1 cellular context compared by ENCODE assay signal in the genomic region with DNA sequence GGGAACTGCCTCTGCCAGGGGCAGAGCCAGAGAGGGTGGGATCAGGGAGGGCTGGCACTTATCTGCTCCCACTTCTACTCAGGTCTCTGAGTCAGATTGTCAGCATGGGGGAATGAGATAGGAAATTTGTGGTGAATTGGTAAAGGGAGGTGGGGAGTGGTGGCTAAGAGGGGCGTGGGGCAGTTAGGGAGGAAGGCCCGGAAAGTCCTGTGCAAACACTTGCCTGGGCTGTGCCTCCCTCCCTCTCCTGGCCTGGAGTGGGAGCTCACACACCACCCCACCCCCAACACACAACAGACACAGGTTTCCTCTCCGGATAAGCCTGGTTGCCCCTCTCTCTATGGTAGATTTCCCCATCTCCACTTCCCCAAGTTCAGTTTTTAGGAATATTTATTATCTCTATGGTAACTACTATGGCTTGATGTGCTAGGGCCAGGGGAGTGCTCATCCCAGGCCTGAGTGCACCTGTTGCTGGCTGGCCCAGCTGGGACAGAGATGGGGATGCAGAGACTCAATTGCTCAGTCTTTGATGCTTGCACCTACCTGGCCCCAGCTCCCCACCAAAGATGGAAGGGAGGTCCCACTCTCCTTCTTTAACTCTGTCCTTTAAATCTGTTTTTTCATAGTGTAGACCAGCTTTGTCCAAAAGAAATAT.
TF ChIP-seq lines count a peak whose summit lies in the region.

No MANE protein-coding gene starts in this region.

TF ChIP-seq in K562, 482 proteins besides CTCF, POLR2A, EP300 and RAD21:
- TF ChIP-seq ZNF263 (CRISPR knock-in tag; IDR thresholded peaks at IDR 0.05; ENCODE audit: borderline replicate concordance) (0 out of 2 replicates have a peak, but pooled peaks have one; percentile 62), BRCA1 (IDR thresholded peaks at IDR 0.05) (no peak), BRCA1 (CRISPR knock-in tag; IDR thresholded peaks at IDR 0.05) (no peak)
- TF ChIP-seq, protein P1, sequence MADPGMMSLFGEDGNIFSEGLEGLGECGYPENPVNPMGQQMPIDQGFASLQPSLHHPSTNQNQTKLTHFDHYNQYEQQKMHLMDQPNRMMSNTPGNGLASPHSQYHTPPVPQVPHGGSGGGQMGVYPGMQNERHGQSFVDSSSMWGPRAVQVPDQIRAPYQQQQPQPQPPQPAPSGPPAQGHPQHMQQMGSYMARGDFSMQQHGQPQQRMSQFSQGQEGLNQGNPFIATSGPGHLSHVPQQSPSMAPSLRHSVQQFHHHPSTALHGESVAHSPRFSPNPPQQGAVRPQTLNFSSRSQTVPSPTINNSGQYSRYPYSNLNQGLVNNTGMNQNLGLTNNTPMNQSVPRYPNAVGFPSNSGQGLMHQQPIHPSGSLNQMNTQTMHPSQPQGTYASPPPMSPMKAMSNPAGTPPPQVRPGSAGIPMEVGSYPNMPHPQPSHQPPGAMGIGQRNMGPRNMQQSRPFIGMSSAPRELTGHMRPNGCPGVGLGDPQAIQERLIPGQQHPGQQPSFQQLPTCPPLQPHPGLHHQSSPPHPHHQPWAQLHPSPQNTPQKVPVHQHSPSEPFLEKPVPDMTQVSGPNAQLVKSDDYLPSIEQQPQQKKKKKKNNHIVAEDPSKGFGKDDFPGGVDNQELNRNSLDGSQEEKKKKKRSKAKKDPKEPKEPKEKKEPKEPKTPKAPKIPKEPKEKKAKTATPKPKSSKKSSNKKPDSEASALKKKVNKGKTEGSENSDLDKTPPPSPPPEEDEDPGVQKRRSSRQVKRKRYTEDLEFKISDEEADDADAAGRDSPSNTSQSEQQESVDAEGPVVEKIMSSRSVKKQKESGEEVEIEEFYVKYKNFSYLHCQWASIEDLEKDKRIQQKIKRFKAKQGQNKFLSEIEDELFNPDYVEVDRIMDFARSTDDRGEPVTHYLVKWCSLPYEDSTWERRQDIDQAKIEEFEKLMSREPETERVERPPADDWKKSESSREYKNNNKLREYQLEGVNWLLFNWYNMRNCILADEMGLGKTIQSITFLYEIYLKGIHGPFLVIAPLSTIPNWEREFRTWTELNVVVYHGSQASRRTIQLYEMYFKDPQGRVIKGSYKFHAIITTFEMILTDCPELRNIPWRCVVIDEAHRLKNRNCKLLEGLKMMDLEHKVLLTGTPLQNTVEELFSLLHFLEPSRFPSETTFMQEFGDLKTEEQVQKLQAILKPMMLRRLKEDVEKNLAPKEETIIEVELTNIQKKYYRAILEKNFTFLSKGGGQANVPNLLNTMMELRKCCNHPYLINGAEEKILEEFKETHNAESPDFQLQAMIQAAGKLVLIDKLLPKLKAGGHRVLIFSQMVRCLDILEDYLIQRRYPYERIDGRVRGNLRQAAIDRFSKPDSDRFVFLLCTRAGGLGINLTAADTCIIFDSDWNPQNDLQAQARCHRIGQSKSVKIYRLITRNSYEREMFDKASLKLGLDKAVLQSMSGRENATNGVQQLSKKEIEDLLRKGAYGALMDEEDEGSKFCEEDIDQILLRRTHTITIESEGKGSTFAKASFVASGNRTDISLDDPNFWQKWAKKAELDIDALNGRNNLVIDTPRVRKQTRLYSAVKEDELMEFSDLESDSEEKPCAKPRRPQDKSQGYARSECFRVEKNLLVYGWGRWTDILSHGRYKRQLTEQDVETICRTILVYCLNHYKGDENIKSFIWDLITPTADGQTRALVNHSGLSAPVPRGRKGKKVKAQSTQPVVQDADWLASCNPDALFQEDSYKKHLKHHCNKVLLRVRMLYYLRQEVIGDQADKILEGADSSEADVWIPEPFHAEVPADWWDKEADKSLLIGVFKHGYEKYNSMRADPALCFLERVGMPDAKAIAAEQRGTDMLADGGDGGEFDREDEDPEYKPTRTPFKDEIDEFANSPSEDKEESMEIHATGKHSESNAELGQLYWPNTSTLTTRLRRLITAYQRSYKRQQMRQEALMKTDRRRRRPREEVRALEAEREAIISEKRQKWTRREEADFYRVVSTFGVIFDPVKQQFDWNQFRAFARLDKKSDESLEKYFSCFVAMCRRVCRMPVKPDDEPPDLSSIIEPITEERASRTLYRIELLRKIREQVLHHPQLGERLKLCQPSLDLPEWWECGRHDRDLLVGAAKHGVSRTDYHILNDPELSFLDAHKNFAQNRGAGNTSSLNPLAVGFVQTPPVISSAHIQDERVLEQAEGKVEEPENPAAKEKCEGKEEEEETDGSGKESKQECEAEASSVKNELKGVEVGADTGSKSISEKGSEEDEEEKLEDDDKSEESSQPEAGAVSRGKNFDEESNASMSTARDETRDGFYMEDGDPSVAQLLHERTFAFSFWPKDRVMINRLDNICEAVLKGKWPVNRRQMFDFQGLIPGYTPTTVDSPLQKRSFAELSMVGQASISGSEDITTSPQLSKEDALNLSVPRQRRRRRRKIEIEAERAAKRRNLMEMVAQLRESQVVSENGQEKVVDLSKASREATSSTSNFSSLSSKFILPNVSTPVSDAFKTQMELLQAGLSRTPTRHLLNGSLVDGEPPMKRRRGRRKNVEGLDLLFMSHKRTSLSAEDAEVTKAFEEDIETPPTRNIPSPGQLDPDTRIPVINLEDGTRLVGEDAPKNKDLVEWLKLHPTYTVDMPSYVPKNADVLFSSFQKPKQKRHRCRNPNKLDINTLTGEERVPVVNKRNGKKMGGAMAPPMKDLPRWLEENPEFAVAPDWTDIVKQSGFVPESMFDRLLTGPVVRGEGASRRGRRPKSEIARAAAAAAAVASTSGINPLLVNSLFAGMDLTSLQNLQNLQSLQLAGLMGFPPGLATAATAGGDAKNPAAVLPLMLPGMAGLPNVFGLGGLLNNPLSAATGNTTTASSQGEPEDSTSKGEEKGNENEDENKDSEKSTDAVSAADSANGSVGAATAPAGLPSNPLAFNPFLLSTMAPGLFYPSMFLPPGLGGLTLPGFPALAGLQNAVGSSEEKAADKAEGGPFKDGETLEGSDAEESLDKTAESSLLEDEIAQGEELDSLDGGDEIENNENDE (IDR thresholded peaks at IDR 0.05; ENCODE audit: low read depth, low read length) = no peak
